Comparison of ENCODE assay signal across 2 cellular contexts in genomic region chr19:14146789-14147216, GRCh38.
TF ChIP-seq lines count a peak whose summit lies in the region.

No MANE protein-coding gene starts in this region.

TF ChIP-seq in PFSK-1, 5 proteins besides CTCF, POLR2A, EP300 and RAD21 (continued from another document):
- TF ChIP-seq REST (IDR thresholded peaks at IDR 0.05; ENCODE audit: insufficient read depth in 1 of 2, low read depth in 2 of 2, low read length in 2 of 2): no peak

TF ChIP-seq in GM23338, 12 proteins besides CTCF, POLR2A, EP300 and RAD21 (continued from another document):
- no peak for TF ChIP-seq ETS1 (IDR thresholded peaks at IDR 0.05)
- no peak for TF ChIP-seq JUNB (IDR thresholded peaks at IDR 0.05; ENCODE audit: unreplicated experiment)
- no peak for TF ChIP-seq NANOG (IDR thresholded peaks at IDR 0.05; ENCODE audit: borderline replicate concordance)
- TF ChIP-seq ZNF462 (CRISPR knock-in tag; IDR thresholded peaks at IDR 0.05): no peak
- TF ChIP-seq STAT1 (IDR thresholded peaks at IDR 0.05; ENCODE audit: unreplicated experiment): no peak
- no peak for TF ChIP-seq CREB1 (CRISPR knock-in tag; IDR thresholded peaks at IDR 0.05; ENCODE audit: low read depth)
- no peak for TF ChIP-seq EZH2phosphoT487 (IDR thresholded peaks at IDR 0.05; ENCODE audit: unreplicated experiment)
- no peak for TF ChIP-seq ZNF114 (CRISPR knock-in tag; IDR thresholded peaks at IDR 0.05)
